ENCODE assay signal across 1 cellular context in genomic region chr2:232485757-232486557, GRCh38.
TF ChIP-seq lines count a peak whose summit lies in the region.

No MANE protein-coding gene starts in this region.

TF ChIP-seq in GM12891, 5 proteins besides CTCF, POLR2A, EP300 and RAD21:
- TF ChIP-seq POU2F2 (IDR thresholded peaks at IDR 0.05; ENCODE audit: low read depth, low read length) (no peak), POLR2AphosphoS5 (IDR thresholded peaks at IDR 0.05; ENCODE audit: low read depth, low read length) (no peak), SPI1 (IDR thresholded peaks at IDR 0.05; ENCODE audit: low read depth, low read length) (no peak), PAX5 (IDR thresholded peaks at IDR 0.05; ENCODE audit: insufficient read depth, low read length, severe bottlenecking) (no peak), TAF1 (IDR thresholded peaks at IDR 0.05; ENCODE audit: low read depth, low read length) (no peak)
